1 cellular context compared by ENCODE assay signal in the genomic region with DNA sequence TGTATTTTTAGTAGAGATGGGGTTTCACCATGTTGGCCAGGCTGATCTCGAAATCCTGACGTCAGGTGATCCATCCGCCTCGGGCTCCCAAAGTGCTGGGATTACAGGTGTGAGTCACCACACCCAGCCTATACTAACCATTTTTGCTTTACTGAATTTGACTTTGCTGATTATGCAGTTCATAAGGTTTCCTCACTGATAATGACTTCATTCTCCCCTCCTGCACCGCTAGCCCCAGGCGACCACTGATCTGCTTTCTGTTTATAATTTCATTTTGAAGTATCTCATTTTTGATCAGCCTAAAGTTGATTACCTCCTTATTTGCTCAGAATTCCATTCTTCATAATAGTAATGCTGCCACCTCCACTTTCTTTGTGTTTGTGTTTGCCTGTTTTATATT.
A peak's percentile ranks its signal among the peaks of the same experiment; 100 is the strongest.
TF ChIP-seq lines count a peak whose summit lies in the region.

No MANE protein-coding gene starts in this region.

TF ChIP-seq in GM12878, 131 proteins besides CTCF, POLR2A, EP300 and RAD21:
- no peak for TF ChIP-seq FOXM1 (IDR thresholded peaks at IDR 0.05; ENCODE audit: low read depth, low read length)
- peak; percentile 2; the same call in 1 of the 2 replicates for TF ChIP-seq HDGF (IDR thresholded peaks at IDR 0.05)
- no peak for TF ChIP-seq SRF (IDR thresholded peaks at IDR 0.05; ENCODE audit: low read depth in 2 of 2, low read length in 2 of 2)
